ENCODE assay signal across 17 cellular contexts in the genomic region with DNA sequence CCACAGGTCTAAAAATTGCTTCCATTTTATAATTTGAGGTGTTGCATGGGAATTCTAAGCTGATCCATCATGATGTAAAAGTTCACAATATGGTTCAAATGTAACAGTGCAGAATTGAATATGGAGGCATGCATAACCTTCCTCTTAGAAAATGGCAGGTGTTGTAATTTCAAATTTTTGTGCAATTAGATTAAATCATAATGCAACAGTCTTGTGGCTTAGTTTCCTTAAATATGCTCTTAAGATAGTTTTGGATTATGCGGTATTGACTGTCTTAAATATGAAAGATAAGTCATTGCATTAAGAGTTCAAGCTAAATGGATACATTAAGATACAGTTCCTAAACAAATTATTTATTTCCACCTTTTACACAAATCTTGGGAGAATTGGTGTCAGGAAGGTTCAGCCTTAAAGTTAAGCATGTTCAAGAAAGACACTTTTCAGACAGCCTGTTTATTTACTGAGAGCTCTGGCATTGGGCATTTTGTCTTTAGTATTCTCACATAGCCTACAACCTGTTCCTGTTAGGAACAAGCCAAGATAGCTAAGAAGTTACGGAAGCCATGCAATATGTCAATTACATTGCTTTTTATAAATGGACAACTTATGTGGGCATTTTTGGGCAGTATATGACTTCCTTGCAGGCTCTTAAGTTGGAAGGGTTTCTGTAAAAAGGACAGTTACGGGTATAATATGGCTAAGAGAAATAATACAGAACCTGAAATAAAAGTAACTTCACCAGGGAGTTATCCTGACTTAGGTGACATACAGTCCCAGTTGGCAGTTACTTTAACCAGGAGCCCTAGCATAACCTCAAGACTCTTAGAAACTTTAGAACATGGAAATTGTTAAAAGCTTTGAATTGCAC. TPM values are rescaled to one million over a fixed set of nuclear protein-coding genes. Genes with fewer than 3 reads are reported as not detected.
DNase-seq lines count a peak whose midpoint lies in the region; ATAC-seq and TF ChIP-seq lines count a peak whose summit lies in the region.
"Had no signal": no experiment of that assay in that cellular context is flagged by ENCODE, and none has a peak within 500 bp of the region (broad histone marks: within the 10 kb centered on the region; RNA-seq: fewer than 3 reads in every experiment).

No MANE protein-coding gene starts in this region.

- peaks cover 100% of the 10 kb centered on the region for H4K20me1 ChIP-seq in BLaER1

- no TSS peak for BruUV-seq in Calu3 (replicated peaks; lab: Mats Ljungman, UMichigan)

- H2BK15ac ChIP-seq in mesenchymal stem cell (ENCODE audit: low read depth, poor library complexity, severe bottlenecking), result no peak overlapping the region

- H3K27me3 ChIP-seq in BLaER1, result no peaks in the 10 kb centered on the region
- no peaks in the 10 kb centered on the region for H3K27me3 ChIP-seq in mesenchymal stem cell (ENCODE audit: control insufficient read depth in 1 of 2, insufficient read depth in 1 of 2, low read length in 2 of 2)
- H3K27me3 ChIP-seq: BE2C, hepatocyte, ovary, tibial artery had no signal

- no peak overlapping the region for H3K4ac ChIP-seq in mesenchymal stem cell (ENCODE audit: low read depth in 1 of 2, low read length in 2 of 2)

- H4K91ac ChIP-seq in mesenchymal stem cell (ENCODE audit: low read length), result no peak overlapping the region

- H3K4me1 ChIP-seq in BLaER1 (peaks cover 99% of the 10 kb centered on the region), mesenchymal stem cell (ENCODE audit: control insufficient read depth, insufficient read depth, low read depth, low read length) (peaks cover 8% of the 10 kb centered on the region)

- ATAC-seq in WTC11, result no peak

- peaks cover 100% of the 10 kb centered on the region for H3K36me3 Mint-ChIP-seq in Calu3 (ENCODE audit: insufficient read depth, unreplicated experiment)
- H3K36me3 Mint-ChIP-seq in WTC11, result peaks cover 98% of the 10 kb centered on the region

- no peak overlapping the region for H3K14ac ChIP-seq in mesenchymal stem cell (ENCODE audit: low read length in 2 of 2)

- no peak for TF ChIP-seq CTCF in Calu3 (IDR thresholded peaks at IDR 0.05; ENCODE audit: unreplicated experiment)
- no peak for TF ChIP-seq CTCF in WTC11 (IDR thresholded peaks at IDR 0.05)

- H3K9me3 ChIP-seq in BLaER1 (no peaks in the 10 kb centered on the region), mesenchymal stem cell (ENCODE audit: control insufficient read depth, low read length) (no peaks in the 10 kb centered on the region)
- H3K9me3 ChIP-seq: BE2C, ovary, tibial artery had no signal

- no peak overlapping the region for H2AK5ac ChIP-seq in mesenchymal stem cell (ENCODE audit: low read length, severe bottlenecking)

- intact Hi-C loops in Calu3 (cut with micrococcal nuclease; ENCODE audit: unreplicated experiment), result no loop called here

- no peak overlapping the region for H3K18ac ChIP-seq in mesenchymal stem cell (ENCODE audit: low read depth in 1 of 2, low read length in 2 of 2)

- no peak overlapping the region for H2BK120ac ChIP-seq in mesenchymal stem cell (ENCODE audit: low read depth, low read length)

- peaks cover 20% of the 10 kb centered on the region for H3K4me1 Mint-ChIP-seq in Calu3 (ENCODE audit: low read depth, unreplicated experiment)
- peaks cover 55% of the 10 kb centered on the region for H3K4me1 Mint-ChIP-seq in WTC11

- DNase-seq in Calu3, result no peak
- no peak for DNase-seq in WTC11 (ENCODE audit: low spot score)
- no peak for DNase-seq in mesenchymal stem cell
- no peak for DNase-seq in SKM-1 treated with dmso at 0.1 percent for 144 hours (lab: John Stamatoyannopoulos, UW; ENCODE audit: unreplicated experiment)
- no peak for DNase-seq in hippocampal formation (lab: John Stamatoyannopoulos, UW)
- no peak for DNase-seq in NCI-H510A treated with DMSO at 0.1 percent for 48 hours (lab: John Stamatoyannopoulos, UW)
- DNase-seq in C1 segment of cervical spinal cord (lab: John Stamatoyannopoulos, UW), result no peak
- DNase-seq: activated naive CD4-positive, alpha-beta T cell treated with Interleukin-2 at 50 U/mL for 16 hours; BE2C; DMS79; effector CD4-positive, alpha-beta T cell; KG1 had no signal

- no peak overlapping the region for H3K23ac ChIP-seq in mesenchymal stem cell (ENCODE audit: low read length in 2 of 2)

- H3K27ac Mint-ChIP-seq in Calu3 (ENCODE audit: unreplicated experiment) (peak overlapping the region; percentile 52), WTC11 (peak overlapping the region; percentile 41; the same call in 1 of the 2 replicates)

- H3K4me3 Mint-ChIP-seq in Calu3 (ENCODE audit: low read depth, unreplicated experiment) (no peak overlapping the region), WTC11 (no peak overlapping the region)

- no peak overlapping the region for H2BK5ac ChIP-seq in mesenchymal stem cell (ENCODE audit: low read depth, low read length, poor library complexity, severe bottlenecking)

- H3K4me2 ChIP-seq in BLaER1 (peak overlapping the region; percentile 82), mesenchymal stem cell (ENCODE audit: low read length, poor library complexity, severe bottlenecking) (no peak overlapping the region)
- H3K4me2 ChIP-seq: hepatocyte had no signal

- H3K27ac ChIP-seq in BLaER1, result no peak overlapping the region
- H3K27ac ChIP-seq in mesenchymal stem cell (ENCODE audit: low read length, poor library complexity, severe bottlenecking), result no peak overlapping the region
- H3K27ac ChIP-seq: hepatocyte, ovary, RWPE1, tibial artery had no signal

- H3K79me1 ChIP-seq in mesenchymal stem cell (replicated peaks; ENCODE audit: low read length, poor library complexity, severe bottlenecking), result no peaks in the 10 kb centered on the region

- WGBS in mesenchymal stem cell, result 100% methylated on average over 1 of the region's 3 CpGs

- no peaks in the 10 kb centered on the region for H3K27me3 Mint-ChIP-seq in Calu3 (ENCODE audit: unreplicated experiment)
- no peaks in the 10 kb centered on the region for H3K27me3 Mint-ChIP-seq in WTC11 (ENCODE audit: low read depth)

- POLR2A ChIA-PET in WTC11 (lab: Charles Lee), result no interaction called here

- H4K8ac ChIP-seq in mesenchymal stem cell (ENCODE audit: low read length), result no peak overlapping the region

- H2BK12ac ChIP-seq in mesenchymal stem cell (ENCODE audit: low read length in 2 of 2), result no peak overlapping the region

- H3K4me3 ChIP-seq in BLaER1, result peak overlapping the region; percentile 5; the same call in 1 of the 2 replicates
- no peak overlapping the region for H3K4me3 ChIP-seq in mesenchymal stem cell (ENCODE audit: insufficient read depth in 1 of 2, low read depth in 1 of 2, low read length in 2 of 2)
- H3K4me3 ChIP-seq: hepatocyte, ovary, tibial artery had no signal

- no peak overlapping the region for H3K9ac ChIP-seq in BLaER1
- peak overlapping the region; percentile 37 for H3K9ac ChIP-seq in mesenchymal stem cell (ENCODE audit: low read length)

- H2AFZ ChIP-seq in mesenchymal stem cell (ENCODE audit: low read depth, low read length), result no peak overlapping the region
- H2AFZ ChIP-seq: hepatocyte had no signal

- H3K36me3 ChIP-seq in BLaER1 (peaks cover 99% of the 10 kb centered on the region), mesenchymal stem cell (ENCODE audit: control insufficient read depth in 1 of 2, insufficient read depth in 2 of 2, low read depth in 1 of 2, low read length in 2 of 2) (peaks cover 34 to 98% of the 10 kb centered on the region in 2 experiments)
- H3K36me3 ChIP-seq: ovary had no signal

- H3K9me3 Mint-ChIP-seq in Calu3 (ENCODE audit: low read depth, unreplicated experiment), result no peaks in the 10 kb centered on the region
- no peaks in the 10 kb centered on the region for H3K9me3 Mint-ChIP-seq in WTC11

- CTCF ChIA-PET in Calu3 (lab: Charles Lee), result interaction anchor here (0.7 to 1.2 kb wide), 2 partner anchors 12 to 217 kb away, joined by 3 to 4 read pairs; no protein-coding TSS in a partner anchor
- CTCF ChIA-PET in WTC11 (lab: Charles Lee), result no interaction called here

TF ChIP-seq in WTC11, 78 proteins besides CTCF, POLR2A, EP300 and RAD21:
- TF ChIP-seq ZNF416 (CRISPR knock-in tag; IDR thresholded peaks at IDR 0.05), result peak; percentile 60; the same call in 1 of the 2 replicates
- TF ChIP-seq, protein P1, sequence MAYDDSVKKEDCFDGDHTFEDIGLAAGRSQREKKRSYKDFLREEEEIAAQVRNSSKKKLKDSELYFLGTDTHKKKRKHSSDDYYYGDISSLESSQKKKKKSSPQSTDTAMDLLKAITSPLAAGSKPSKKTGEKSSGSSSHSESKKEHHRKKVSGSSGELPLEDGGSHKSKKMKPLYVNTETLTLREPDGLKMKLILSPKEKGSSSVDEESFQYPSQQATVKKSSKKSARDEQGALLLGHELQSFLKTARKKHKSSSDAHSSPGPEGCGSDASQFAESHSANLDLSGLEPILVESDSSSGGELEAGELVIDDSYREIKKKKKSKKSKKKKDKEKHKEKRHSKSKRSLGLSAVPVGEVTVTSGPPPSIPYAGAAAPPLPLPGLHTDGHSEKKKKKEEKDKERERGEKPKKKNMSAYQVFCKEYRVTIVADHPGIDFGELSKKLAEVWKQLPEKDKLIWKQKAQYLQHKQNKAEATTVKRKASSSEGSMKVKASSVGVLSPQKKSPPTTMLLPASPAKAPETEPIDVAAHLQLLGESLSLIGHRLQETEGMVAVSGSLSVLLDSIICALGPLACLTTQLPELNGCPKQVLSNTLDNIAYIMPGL (CRISPR knock-in tag; IDR thresholded peaks at IDR 0.05), result no peak

RNA-seq across cellular contexts. Expression of a gene that starts 9.3 kb away (rescaled TPM):
- 347 and 370 TPM in 2 replicates for total RNA-seq in Calu3 (2022)
- 554 to 645 TPM (median 644 TPM) in 3 replicates for total RNA-seq in WTC11 (2021)
- polyA plus RNA-seq in mesenchymal stem cell (2013, experiment 1 of 2), result 146 TPM
- polyA plus RNA-seq in mesenchymal stem cell (2013, experiment 2 of 2), result 152 TPM

RNA-seq across cellular contexts. Expression of a gene that starts 56.2 kb away (rescaled TPM):
- total RNA-seq in Calu3 (2022) (63.0 and 70.3 TPM in 2 replicates), WTC11 (2021) (13.3 to 15.4 TPM (median 14.7 TPM) in 3 replicates)
- polyA plus RNA-seq in mesenchymal stem cell (2013, experiment 1 of 2), result 22.1 TPM
- polyA plus RNA-seq in mesenchymal stem cell (2013, experiment 2 of 2), result 21.5 TPM
